In the genomic region with DNA sequence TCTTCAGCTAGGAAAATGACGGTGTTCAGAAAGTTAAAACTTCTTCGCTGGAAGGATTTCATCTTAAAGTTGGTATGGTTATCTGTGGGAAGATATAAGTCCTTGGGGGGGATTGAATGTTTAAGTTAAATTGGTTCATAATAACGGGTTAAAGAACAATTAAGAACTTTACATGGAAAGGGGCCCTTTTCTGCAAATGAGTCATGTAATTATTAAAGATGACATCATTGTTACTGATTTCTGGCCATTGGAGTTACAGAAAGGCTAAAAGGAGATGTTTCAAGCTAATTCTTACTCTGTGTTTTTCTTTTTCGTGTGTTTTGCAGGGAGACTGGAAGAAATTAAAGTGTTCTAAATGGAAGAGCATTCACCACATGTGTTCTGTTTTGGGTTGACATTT, we compare ENCODE assay signal across 18 cellular contexts. TPM values are rescaled to one million over a fixed set of nuclear protein-coding genes. Genes with fewer than 3 reads are reported as not detected.
DNase-seq lines count a peak whose midpoint lies in the region; ATAC-seq, FAIRE-seq and TF ChIP-seq lines count a peak whose summit lies in the region.
"Had no signal": no experiment of that assay in that cellular context is flagged by ENCODE, and none has a peak within 500 bp of the region (broad histone marks: within the 10 kb centered on the region; RNA-seq: fewer than 3 reads in every experiment).

No MANE protein-coding gene starts in this region.

- H3K36me3 ChIP-seq in HEK293 (ENCODE audit: control insufficient read depth in 2 of 2, insufficient read depth in 1 of 2, low read length in 2 of 2) (no peaks in the 10 kb centered on the region), endothelial cell of umbilical vein (ENCODE audit: control insufficient read depth in 2 of 2, extremely low read depth in 1 of 2, insufficient read depth in 2 of 2, low read length in 2 of 2) (no peaks in the 10 kb centered on the region)
- H3K36me3 ChIP-seq: BLaER1 had no signal

- H2AFZ ChIP-seq in endothelial cell of umbilical vein (ENCODE audit: low read depth, low read length): no peak overlapping the region
- H2AFZ ChIP-seq: GM23338 had no signal

- no peaks in the 10 kb centered on the region for H3K79me2 ChIP-seq in endothelial cell of umbilical vein (ENCODE audit: control insufficient read depth, insufficient read depth, low read length)

- POLR2A ChIA-PET in HEK293 (lab: Yijun Ruan, JAX) (no interaction called here), endothelial cell of umbilical vein (lab: Charles Lee) (no interaction called here)

- no peak overlapping the region for H3K9ac ChIP-seq in endothelial cell of umbilical vein (replicated peaks; ENCODE audit: extremely low read depth, insufficient read depth, low read length)
- H3K9ac ChIP-seq: BLaER1 had no signal

- TF ChIP-seq CTCF in HEK293 (tag by site-specific recombination; IDR thresholded peaks at IDR 0.05) (no peak), endothelial cell of umbilical vein (IDR thresholded peaks at IDR 0.05; ENCODE audit: extremely low read depth in 1 of 2, insufficient read depth in 1 of 2, low read depth in 1 of 2, low read length in 2 of 2) (no peak)

- BruUV-seq in endothelial cell of umbilical vein (replicated peaks; lab: Mats Ljungman, UMichigan): no TSS peak

- H3K27ac ChIP-seq in HEK293 (ENCODE audit: extremely low read depth, low read depth, low read length): no peak overlapping the region
- H3K27ac ChIP-seq in endothelial cell of umbilical vein (ENCODE audit: insufficient read depth, low read depth, low read length): no peak overlapping the region
- H3K27ac ChIP-seq: BLaER1, C4-2B had no signal

- CTCF ChIA-PET in HEK293 (lab: Yijun Ruan, JAX) (interaction anchor here (0.7 to 1.5 kb wide), 3 partner anchors 21 to 522 kb away, joined by 3 to 5 read pairs (median 3); partner anchors contain the start of genes ABCA3 and FLYWCH2), endothelial cell of umbilical vein (lab: Charles Lee) (interaction anchor here (0.6 to 2.3 kb wide), 4 partner anchors 10 to 28 kb away, joined by 3 to 6 read pairs (median 3); no protein-coding TSS in a partner anchor)

- no peak for TF ChIP-seq POLR2A in endothelial cell of umbilical vein (IDR thresholded peaks at IDR 0.05; ENCODE audit: low read depth, low read length)

- H3K4me3 ChIP-seq in HEK293 (ENCODE audit: low read depth, low read length) (no peak overlapping the region), endothelial cell of umbilical vein (replicated peaks in 1 of 3; ENCODE audit: insufficient read depth in 1 of 3, low read depth in 1 of 3, low read length in 3 of 3) (no peak overlapping the region)
- H3K4me3 ChIP-seq: BLaER1, GM23338 had no signal

- intact Hi-C loops in endothelial cell of umbilical vein (cut with micrococcal nuclease): no loop called here

- FAIRE-seq in GM18507 (lab: Jason Lieb, UNC) (peak; percentile 44), endothelial cell of umbilical vein (lab: Jason Lieb, UNC) (no peak)
- FAIRE-seq: G401.6 had no signal

- H3K9me1 ChIP-seq in endothelial cell of umbilical vein (replicated peaks; ENCODE audit: control insufficient read depth, extremely low read depth, insufficient read depth, low read length): no peaks in the 10 kb centered on the region

- DNase-seq in GM18507 (ENCODE audit: extremely low spot score, insufficient read length, low read depth): no peak
- DNase-seq in endothelial cell of umbilical vein (ENCODE audit: low read depth, low spot score): no peak
- no peak for DNase-seq in Kasumi-1 (lab: John Stamatoyannopoulos, UW)
- no peak for DNase-seq in NCI-H82 (lab: John Stamatoyannopoulos, UW)
- DNase-seq: Caco-2; CD4-positive, CD25-positive, alpha-beta regulatory T cell; CD8-positive, alpha-beta T cell; DMS153; DND-41; H9; HFFc6 had no signal

- peaks cover 27 to 49% of the 10 kb centered on the region in 2 experiments for H3K27me3 ChIP-seq in endothelial cell of umbilical vein (ENCODE audit: control insufficient read depth in 2 of 2, insufficient read depth in 2 of 2, low read length in 2 of 2)
- H3K27me3 ChIP-seq: BLaER1 had no signal

- no peaks in the 10 kb centered on the region for H3K9me3 ChIP-seq in HEK293 (ENCODE audit: control insufficient read depth, insufficient read depth, low read depth, low read length)
- H3K9me3 ChIP-seq in endothelial cell of umbilical vein (replicated peaks; ENCODE audit: control insufficient read depth, insufficient read depth, low read length): no peaks in the 10 kb centered on the region
- H3K9me3 ChIP-seq: Caco-2 had no signal

- ATAC-seq in GM21528 (IDR thresholded peaks at IDR 0.05; ENCODE audit: low FRiP score, unreplicated experiment): no peak
- ATAC-seq: CD8-positive, alpha-beta T cell; GM23338; HCT116 had no signal

- no peak overlapping the region for H3K4me2 ChIP-seq in endothelial cell of umbilical vein (ENCODE audit: insufficient read depth, low read length)
- H3K4me2 ChIP-seq: BLaER1, GM23338 had no signal

- H4K20me1 ChIP-seq in endothelial cell of umbilical vein (replicated peaks; ENCODE audit: control insufficient read depth, extremely low read depth, insufficient read depth, low read length): no peaks in the 10 kb centered on the region
- H4K20me1 ChIP-seq: BLaER1 had no signal

- H3K4me1 ChIP-seq in HEK293 (ENCODE audit: control insufficient read depth, insufficient read depth, low read length) (peaks cover 3% of the 10 kb centered on the region; the same call in 1 of the 2 replicates), endothelial cell of umbilical vein (ENCODE audit: control insufficient read depth, extremely low read depth, insufficient read depth, low read length) (no peaks in the 10 kb centered on the region)
- H3K4me1 ChIP-seq: BLaER1, Caco-2 had no signal

- dilution Hi-C loops in endothelial cell of umbilical vein (cut with MboI; ENCODE audit: extremely low pct_ligation_motif_present, low sequenced_read_pairs): no loop called here

TF ChIP-seq in HEK293, 187 proteins besides CTCF, POLR2A, EP300 and RAD21 (continues in another document):
- TF ChIP-seq PRDM4 (tag by site-specific recombination; IDR thresholded peaks at IDR 0.05) (no peak), SP7 (tag by site-specific recombination; IDR thresholded peaks at IDR 0.05) (peak; percentile 85), ZEB2 (tag by site-specific recombination; IDR thresholded peaks at IDR 0.05) (0 out of 2 replicates have a peak, but pooled peaks have one; percentile 32)

TF ChIP-seq in endothelial cell of umbilical vein, 7 proteins besides CTCF, POLR2A, EP300 and RAD21:
- TF ChIP-seq EZH2 (IDR thresholded peaks at IDR 0.05; ENCODE audit: borderline replicate concordance, low read depth, low read length, severe bottlenecking) (no peak), POLR2AphosphoS5 (IDR thresholded peaks at IDR 0.05; ENCODE audit: insufficient read depth, low read depth, low read length) (no peak), JUN (IDR thresholded peaks at IDR 0.05; ENCODE audit: borderline replicate concordance, insufficient read depth, insufficient read length, low read depth) (peak; percentile 36)

RNA-seq across cellular contexts. Expression of gene ABCA3, which starts 20.6 kb away (rescaled TPM):
- total RNA-seq in endothelial cell of umbilical vein: 25.5 and 36.0 TPM in 2 replicates
- polyA plus RNA-seq in endothelial cell of umbilical vein: 13.5 and 16.7 TPM in 2 replicates
- polyA plus RNA-seq in endothelial cell of umbilical vein (2011; cell fraction: cytosol; rRNA removed): 11.3 and 13.9 TPM in 2 replicates
- 21.7 and 27.7 TPM in 2 replicates for polyA plus RNA-seq in endothelial cell of umbilical vein (2011; cell fraction: nucleus; rRNA removed)
- polyA plus RNA-seq in endothelial cell of umbilical vein (2012): 21.6 and 29.6 TPM in 2 replicates
- 21.1 and 25.6 TPM in 2 replicates for polyA minus RNA-seq in endothelial cell of umbilical vein
- 3.4 TPM for polyA minus RNA-seq in endothelial cell of umbilical vein (2011; cell fraction: cytosol; rRNA and poly(A)+ RNA removed)
- 11.7 and 12.1 TPM in 2 replicates for polyA minus RNA-seq in endothelial cell of umbilical vein (2011; cell fraction: nucleus; rRNA and poly(A)+ RNA removed)
